ENCODE assay signal across 8 cellular contexts in genomic region chr11:32176223-32176811, GRCh38.
DNase-seq lines count a peak whose midpoint lies in the region; ATAC-seq, FAIRE-seq and TF ChIP-seq lines count a peak whose summit lies in the region.

No MANE protein-coding gene starts in this region.

- H3K4me1 ChIP-seq in body of pancreas: no peaks in the 10 kb centered on the region

- H3K36me3 ChIP-seq in body of pancreas (replicated peaks in 1 of 2; ENCODE audit: insufficient read depth in 1 of 2, low read depth in 2 of 2): no peaks in the 10 kb centered on the region

- ATAC-seq in GM18502 (IDR thresholded peaks at IDR 0.05; ENCODE audit: poor library complexity, unreplicated experiment) (peak; percentile 80), HG02973 (IDR thresholded peaks at IDR 0.05; ENCODE audit: unreplicated experiment) (peak; percentile 81), body of pancreas (peak; percentile 60)

- TF ChIP-seq POLR2A in body of pancreas (IDR thresholded peaks at IDR 0.05): no peak

- WGBS in body of pancreas, 2 donors: 27 to 28% methylated on average over 7 of the region's 7 CpGs

- no peaks in the 10 kb centered on the region for H3K27me3 ChIP-seq in body of pancreas

- H3K27ac ChIP-seq in 22Rv1 (no peak overlapping the region), body of pancreas (no peak overlapping the region)

- no peaks in the 10 kb centered on the region for H3K9me3 ChIP-seq in body of pancreas

- intact Hi-C loops in body of pancreas (cut with DNase I): loop anchor here (5.0 to 10.0 kb wide), 2 partner anchors 124 to 782 kb away; no protein-coding TSS in a partner anchor

- no peak overlapping the region for H3K4me3 ChIP-seq in body of pancreas

- FAIRE-seq in TTC549 (lab: Jason Lieb, UNC): peak; percentile 58

- DNase-seq in NCI-H2081 (lab: John Stamatoyannopoulos, UW) (peak; percentile 84 to 86), body of pancreas (peak; percentile 77 to 86 (median 82)), iPS-NIHi11 (ENCODE audit: low spot score) (peak; percentile 75)
- DNase-seq in stimulated activated CD4-positive, alpha-beta T cell treated with anti-CD3 and anti-CD28 coated beads, Interleukin-12 subunit alpha, Interleukin-12 subunit beta, amount 100 ng/mL, for 4 hours: peak; percentile 64

- TF ChIP-seq CTCF in 22Rv1 (IDR thresholded peaks at IDR 0.05): peak; percentile 89
- TF ChIP-seq CTCF in body of pancreas (IDR thresholded peaks at IDR 0.05): peak; percentile 55 to 93 (median 85)
